8 cellular contexts compared by ENCODE assay signal in genomic region chr9:35859310-35859994, GRCh38. TPM values are rescaled to one million over a fixed set of nuclear protein-coding genes. Genes with fewer than 3 reads are reported as not detected.
DNase-seq lines count a peak whose midpoint lies in the region; ATAC-seq and TF ChIP-seq lines count a peak whose summit lies in the region.

No MANE protein-coding gene starts in this region.

- TF ChIP-seq CTCF in fibroblast of the aortic adventitia (IDR thresholded peaks at IDR 0.05; ENCODE audit: insufficient read depth, low read length) = no peak

- H3K27ac ChIP-seq in stomach smooth muscle (ENCODE audit: low read length) = peak overlapping the region; percentile 11

- H3K4me3 ChIP-seq in fibroblast of the aortic adventitia (ENCODE audit: low read depth, low read length) (no peak overlapping the region), stomach smooth muscle (ENCODE audit: low read length in 2 of 2) (no peak overlapping the region)

- ATAC-seq in HG02970 (IDR thresholded peaks at IDR 0.05; ENCODE audit: low FRiP score, unreplicated experiment) = no peak

- peaks cover 0 to 5% of the 10 kb centered on the region in 2 donors for H3K36me3 ChIP-seq in stomach smooth muscle (ENCODE audit: control insufficient read depth in 2 of 2, insufficient read depth in 2 of 2, low read length in 2 of 2)

- H3K9me3 ChIP-seq in stomach smooth muscle (ENCODE audit: control insufficient read depth in 2 of 2, low read length in 2 of 2) = no peaks in the 10 kb centered on the region

- H3K4me1 ChIP-seq in stomach smooth muscle (ENCODE audit: control insufficient read depth, insufficient read depth, low read length) = peaks cover 4% of the 10 kb centered on the region

- no peak overlapping the region for H3K9ac ChIP-seq in stomach smooth muscle (ENCODE audit: low read length in 2 of 2)

- DNase-seq in activated effector memory CD4-positive, alpha-beta T cell treated with anti-CD3 and anti-CD28 coated beads, Interleukin-2, amount 50 U/mL, for 16 hours = peak; percentile 62
- DNase-seq in activated effector memory CD4-positive, alpha-beta T cell treated with Interleukin-2 at 50 U/mL for 16 hours = no peak
- peak; percentile 54 for DNase-seq in RKO (ENCODE audit: low spot score)
- peak; percentile 14 for DNase-seq in fibroblast of the aortic adventitia (ENCODE audit: low read depth)
- no peak for DNase-seq in NCI-H226
- DNase-seq in SW 1271 (lab: John Stamatoyannopoulos, UW) = no peak

- H3K27me3 ChIP-seq in stomach smooth muscle (ENCODE audit: control insufficient read depth in 1 of 2, insufficient read depth in 2 of 2, low read length in 2 of 2) = peaks cover 0 to 5% of the 10 kb centered on the region in 2 donors

RNA-seq across cellular contexts. Expression of gene OR13J1, which starts 10.7 kb away (rescaled TPM):
- not detected in 2 replicates for total RNA-seq in fibroblast of the aortic adventitia (ENCODE audit: low replicate concordance)

RNA-seq across cellular contexts. Expression of gene TMEM8B, which starts 30.4 kb away (rescaled TPM):
- 1.9 and 2.8 TPM in 2 replicates for total RNA-seq in fibroblast of the aortic adventitia (ENCODE audit: low replicate concordance)

RNA-seq across cellular contexts. Expression of gene FAM221B, which starts 30.9 kb away (rescaled TPM):
- total RNA-seq in fibroblast of the aortic adventitia (ENCODE audit: low replicate concordance) = not detected in 2 replicates

RNA-seq across cellular contexts. Expression of gene HINT2, which starts 44.6 kb away (rescaled TPM):
- total RNA-seq in fibroblast of the aortic adventitia (ENCODE audit: low replicate concordance) = 24.9 and 32.6 TPM in 2 replicates

RNA-seq across cellular contexts. Expression of gene HRCT1, which starts 46.5 kb away (rescaled TPM):
- total RNA-seq in fibroblast of the aortic adventitia (ENCODE audit: low replicate concordance) = 0.81 TPM in 1 of 2 replicates, not detected in the other

Comparison
In these comparisons a context has a peak if more than half of its experiments do, and no peak if none do; other contexts are left out.
1. DNase-seq: peak in activated effector memory CD4-positive, alpha-beta T cell treated with anti-CD3 and anti-CD28 coated beads, Interleukin-2, amount 50 U/mL, for 16 hours (single experiment), RKO (single experiment) and fibroblast of the aortic adventitia (single experiment); none in activated effector memory CD4-positive, alpha-beta T cell treated with Interleukin-2 at 50 U/mL for 16 hours (single experiment), NCI-H226 (single experiment) and SW 1271 (0 of 2).